In genomic region chr21:29187939-29188338, GRCh38 we compare ENCODE assay signal across 10 cellular contexts.
DNase-seq lines count a peak whose midpoint lies in the region; ATAC-seq and TF ChIP-seq lines count a peak whose summit lies in the region.
"Had no signal": no experiment of that assay in that cellular context is flagged by ENCODE, and none has a peak within 500 bp of the region (broad histone marks: within the 10 kb centered on the region; RNA-seq: fewer than 3 reads in every experiment).

No MANE protein-coding gene starts in this region.

- CTCF ChIA-PET in RWPE1 (lab: Yijun Ruan, JAX) = interaction anchor here (0.7 kb wide), 2 partner anchors 17 to 112 kb away, joined by 3 to 4 read pairs; no protein-coding TSS in a partner anchor

- POLR2A ChIA-PET in RWPE1 (lab: Yijun Ruan, JAX; ENCODE audit: low non-redundant PET) = no interaction called here

- peak; percentile 94 for DNase-seq in ELR (ENCODE audit: low read depth)
- DNase-seq in RWPE1 (ENCODE audit: low spot score) = peak; percentile 78
- peak; percentile 89 for DNase-seq in fibroblast of gingiva (ENCODE audit: low read depth)
- DNase-seq in pons (ENCODE audit: low spot score) = peak; percentile 30
- no peak for DNase-seq in D341Med (ENCODE audit: low spot score)
- DNase-seq: KBM-7; stimulated activated naive CD8-positive, alpha-beta T cell treated with anti-CD3 and anti-CD28 coated beads, Interleukin-15, amount 100 ng/mL, for 72 hours had no signal

- TF ChIP-seq CTCF in RWPE1 (conservative IDR thresholded peaks at IDR 0.05; ENCODE audit: low read depth) = no peak

- ATAC-seq in GM19035 (IDR thresholded peaks at IDR 0.05; ENCODE audit: unreplicated experiment) = no peak
- no peak for ATAC-seq in GM19395 (IDR thresholded peaks at IDR 0.05; ENCODE audit: unreplicated experiment)
- no peak for ATAC-seq in HG03439 (IDR thresholded peaks at IDR 0.05; ENCODE audit: unreplicated experiment)
- ATAC-seq: stimulated activated naive CD8-positive, alpha-beta T cell treated with anti-CD3 and anti-CD28 coated beads, Interleukin-15, amount 100 ng/mL, for 72 hours had no signal

- H3K27ac ChIP-seq in RWPE1 = no peak overlapping the region
